10 cellular contexts compared by ENCODE assay signal in genomic region chr12:110563702-110564470, GRCh38. TPM values are rescaled to one million over a fixed set of nuclear protein-coding genes. Genes with fewer than 3 reads are reported as not detected.
DNase-seq lines count a peak whose midpoint lies in the region; ATAC-seq, FAIRE-seq and TF ChIP-seq lines count a peak whose summit lies in the region.
"Had no signal": no experiment of that assay in that cellular context is flagged by ENCODE, and none has a peak within 500 bp of the region (broad histone marks: within the 10 kb centered on the region; RNA-seq: fewer than 3 reads in every experiment).

No MANE protein-coding gene starts in this region.

- H3K4me2 ChIP-seq in endothelial cell of umbilical vein (ENCODE audit: insufficient read depth, low read length): no peak overlapping the region

- CTCF ChIA-PET in CD4-positive, alpha-beta T cell (lab: Charles Lee): interaction anchor here (0.7 to 0.9 kb wide), 2 partner anchors 11 to 990 kb away, joined by 3 to 5 read pairs; partner anchors contain the start of gene MVK
- CTCF ChIA-PET in endothelial cell of umbilical vein (lab: Charles Lee): no interaction called here

- H4K20me1 ChIP-seq in endothelial cell of umbilical vein (replicated peaks; ENCODE audit: control insufficient read depth, extremely low read depth, insufficient read depth, low read length): peaks cover 3% of the 10 kb centered on the region

- POLR2A ChIA-PET in CD4-positive, alpha-beta T cell (lab: Charles Lee): interaction anchor here (0.8 to 2.8 kb wide), 9 partner anchors 8 to 114 kb away, joined by 3 to 20 read pairs (median 6); partner anchors contain the start of genes ARPC3, FAM216A, GPN3 and RAD9B
- POLR2A ChIA-PET in endothelial cell of umbilical vein (lab: Charles Lee): no interaction called here

- no peak overlapping the region for H2AFZ ChIP-seq in endothelial cell of umbilical vein (ENCODE audit: low read depth, low read length)

- no peaks in the 10 kb centered on the region for H3K27me3 Mint-ChIP-seq in CD4-positive, alpha-beta T cell
- H3K27me3 Mint-ChIP-seq in natural killer cell treated with Interleukin-12 subunit alpha and Interleukin-12 subunit beta and Interleukin-15 and Interleukin-18, amount 100 ng/mL, for 72 hours: no peaks in the 10 kb centered on the region
- H3K27me3 Mint-ChIP-seq: progenitor cell of endocrine pancreas had no signal

- no peaks in the 10 kb centered on the region for H3K27me3 ChIP-seq in CD4-positive, alpha-beta T cell (ENCODE audit: control insufficient read depth, insufficient read depth, low read length)
- H3K27me3 ChIP-seq in endothelial cell of umbilical vein (ENCODE audit: control insufficient read depth in 2 of 2, insufficient read depth in 2 of 2, low read length in 2 of 2) (no peaks in the 10 kb centered on the region), H7 (ENCODE audit: control insufficient read depth, insufficient read depth, low read length) (no peaks in the 10 kb centered on the region)

- no peak for ATAC-seq in CD4-positive, alpha-beta T cell (ENCODE audit: poor library complexity)
- no peak for ATAC-seq in natural killer cell treated with Interleukin-12 subunit alpha and Interleukin-12 subunit beta and Interleukin-15 and Interleukin-18, amount 100 ng/mL, for 72 hours

- TF ChIP-seq POLR2A in endothelial cell of umbilical vein (IDR thresholded peaks at IDR 0.05; ENCODE audit: low read depth, low read length): no peak

- H3K27ac Mint-ChIP-seq in CD4-positive, alpha-beta T cell: peak overlapping the region; percentile 97
- H3K27ac Mint-ChIP-seq in natural killer cell treated with Interleukin-12 subunit alpha and Interleukin-12 subunit beta and Interleukin-15 and Interleukin-18, amount 100 ng/mL, for 72 hours: peak overlapping the region; percentile 89 to 97
- H3K27ac Mint-ChIP-seq: progenitor cell of endocrine pancreas had no signal

- peaks cover 69% of the 10 kb centered on the region for H3K4me1 Mint-ChIP-seq in CD4-positive, alpha-beta T cell (ENCODE audit: low read depth)
- H3K4me1 Mint-ChIP-seq in natural killer cell treated with Interleukin-12 subunit alpha and Interleukin-12 subunit beta and Interleukin-15 and Interleukin-18, amount 100 ng/mL, for 72 hours (ENCODE audit: low read depth in 2 of 2): peaks cover 46 to 48% of the 10 kb centered on the region in 2 donors

- no peaks in the 10 kb centered on the region for H3K4me1 ChIP-seq in endothelial cell of umbilical vein (ENCODE audit: control insufficient read depth, extremely low read depth, insufficient read depth, low read length)

- intact Hi-C loops in CD4-positive, alpha-beta T cell (cut with DNase I, micrococcal nuclease): loop anchor here in 1 of 2 experiments (2.0 kb wide), 1 partner anchor 19 kb away; the partner anchor contains the start of gene PPTC7
- intact Hi-C loops in endothelial cell of umbilical vein (cut with micrococcal nuclease): no loop called here

- dilution Hi-C loops in endothelial cell of umbilical vein (cut with MboI; ENCODE audit: extremely low pct_ligation_motif_present, low sequenced_read_pairs): no loop called here

- H3K79me2 ChIP-seq in endothelial cell of umbilical vein (ENCODE audit: control insufficient read depth, insufficient read depth, low read length): peaks cover 88% of the 10 kb centered on the region

- peak; percentile 77 for FAIRE-seq in endothelial cell of umbilical vein (lab: Jason Lieb, UNC)

- H3K9me1 ChIP-seq in endothelial cell of umbilical vein (replicated peaks; ENCODE audit: control insufficient read depth, extremely low read depth, insufficient read depth, low read length): no peaks in the 10 kb centered on the region

- no peak for DNase-seq in CD4-positive, alpha-beta T cell
- peak; percentile 28 for DNase-seq in OCI-M1 (lab: John Stamatoyannopoulos, UW)
- DNase-seq in endothelial cell of umbilical vein (ENCODE audit: low read depth, low spot score): peak; percentile 21
- no peak for DNase-seq in natural killer cell treated with Interleukin-12 subunit alpha and Interleukin-12 subunit beta and Interleukin-15 and Interleukin-18, amount 100 ng/mL, for 72 hours (ENCODE audit: low spot score)
- DNase-seq in H7: no peak
- no peak for DNase-seq in GM13977 (ENCODE audit: low spot score)
- DNase-seq in HUDEP-2 (lab: John Stamatoyannopoulos, UW; ENCODE audit: unreplicated experiment in 76 of 76): no peak
- DNase-seq in activated gamma-delta T cell treated with Interleukin-2 at 50 U/mL for 16 hours: no peak
- DNase-seq: NCI-H526 treated with DMSO at 0.1 percent for 48 hours had no signal

- H3K36me3 Mint-ChIP-seq in CD4-positive, alpha-beta T cell (ENCODE audit: low read depth): peaks cover 21% of the 10 kb centered on the region
- H3K36me3 Mint-ChIP-seq in natural killer cell treated with Interleukin-12 subunit alpha and Interleukin-12 subunit beta and Interleukin-15 and Interleukin-18, amount 100 ng/mL, for 72 hours: no peaks in the 10 kb centered on the region

- no TSS peak for BruUV-seq in endothelial cell of umbilical vein (replicated peaks; lab: Mats Ljungman, UMichigan)

- no peaks in the 10 kb centered on the region for H3K9me3 ChIP-seq in CD4-positive, alpha-beta T cell (ENCODE audit: control insufficient read depth, low read length)
- H3K9me3 ChIP-seq in endothelial cell of umbilical vein (replicated peaks; ENCODE audit: control insufficient read depth, insufficient read depth, low read length): no peaks in the 10 kb centered on the region

- in situ Hi-C loops in GM13977 (cut with MboI; ENCODE audit: low pct_unique_long_range_greater_than_20kb, low sequenced_read_pairs, unreplicated experiment): no loop called here

- no peak overlapping the region for H3K4me3 ChIP-seq in endothelial cell of umbilical vein (replicated peaks in 1 of 3; ENCODE audit: insufficient read depth in 1 of 3, low read depth in 1 of 3, low read length in 3 of 3)
- H3K4me3 ChIP-seq in H7 (ENCODE audit: insufficient read depth, low read depth, low read length): no peak overlapping the region

- H3K27ac ChIP-seq in CD4-positive, alpha-beta T cell (ENCODE audit: low read depth, low read length): peak overlapping the region; percentile 38
- H3K27ac ChIP-seq in endothelial cell of umbilical vein (ENCODE audit: insufficient read depth, low read depth, low read length): no peak overlapping the region

- no peak for TF ChIP-seq CTCF in CD4-positive, alpha-beta T cell (IDR thresholded peaks at IDR 0.05)
- TF ChIP-seq CTCF in endothelial cell of umbilical vein (IDR thresholded peaks at IDR 0.05; ENCODE audit: extremely low read depth in 1 of 2, insufficient read depth in 1 of 2, low read depth in 1 of 2, low read length in 2 of 2) (no peak), GM13977 (IDR thresholded peaks at IDR 0.05; ENCODE audit: extremely low read depth, insufficient read depth, missing control alignments) (no peak)

- H3K36me3 ChIP-seq in endothelial cell of umbilical vein (ENCODE audit: control insufficient read depth in 2 of 2, extremely low read depth in 1 of 2, insufficient read depth in 2 of 2, low read length in 2 of 2) (no peaks in the 10 kb centered on the region), H7 (replicated peaks; ENCODE audit: control insufficient read depth, insufficient read depth, low read length) (no peaks in the 10 kb centered on the region)

- H3K9ac ChIP-seq in endothelial cell of umbilical vein (replicated peaks; ENCODE audit: extremely low read depth, insufficient read depth, low read length): no peak overlapping the region

- H3K9me3 Mint-ChIP-seq in CD4-positive, alpha-beta T cell: no peaks in the 10 kb centered on the region
- H3K9me3 Mint-ChIP-seq in natural killer cell treated with Interleukin-12 subunit alpha and Interleukin-12 subunit beta and Interleukin-15 and Interleukin-18, amount 100 ng/mL, for 72 hours: no peaks in the 10 kb centered on the region

- H3K4me3 Mint-ChIP-seq in CD4-positive, alpha-beta T cell: peak overlapping the region; percentile 27
- H3K4me3 Mint-ChIP-seq in natural killer cell treated with Interleukin-12 subunit alpha and Interleukin-12 subunit beta and Interleukin-15 and Interleukin-18, amount 100 ng/mL, for 72 hours: no peak overlapping the region

TF ChIP-seq in endothelial cell of umbilical vein, 7 proteins besides CTCF, POLR2A, EP300 and RAD21 (continues in another document):
- no peak for TF ChIP-seq JUN (IDR thresholded peaks at IDR 0.05; ENCODE audit: borderline replicate concordance, insufficient read depth, insufficient read length, low read depth)
- no peak for TF ChIP-seq POLR2AphosphoS5 (IDR thresholded peaks at IDR 0.05; ENCODE audit: insufficient read depth, low read depth, low read length)
- no peak for TF ChIP-seq MYC (IDR thresholded peaks at IDR 0.05; ENCODE audit: low read depth, low read length)
- TF ChIP-seq FOS (IDR thresholded peaks at IDR 0.05; ENCODE audit: borderline replicate concordance, insufficient read depth, low read length): no peak

RNA-seq across cellular contexts. Expression of gene PPTC7, which starts 19.2 kb away (rescaled TPM):
- total RNA-seq in CD4-positive, alpha-beta T cell: 10 to 100 TPM; 53.8 to 54.8 TPM
- total RNA-seq in endothelial cell of umbilical vein: 15.2 and 17.0 TPM in 2 replicates
- 6.8 and 8.4 TPM in 2 replicates for polyA plus RNA-seq in endothelial cell of umbilical vein
- 7.6 and 7.7 TPM in 2 replicates for polyA plus RNA-seq in endothelial cell of umbilical vein (2011; cell fraction: cytosol; rRNA removed)
- polyA plus RNA-seq in endothelial cell of umbilical vein (2011; cell fraction: nucleus; rRNA removed): 10.7 and 14.5 TPM in 2 replicates
- polyA plus RNA-seq in endothelial cell of umbilical vein (2012): 16.2 and 20.9 TPM in 2 replicates
- 27.4 and 28.7 TPM in 2 replicates for polyA minus RNA-seq in endothelial cell of umbilical vein
- polyA minus RNA-seq in endothelial cell of umbilical vein (2011; cell fraction: cytosol; rRNA and poly(A)+ RNA removed): 16.2 TPM
- polyA minus RNA-seq in endothelial cell of umbilical vein (2011; cell fraction: nucleus; rRNA and poly(A)+ RNA removed): 9.0 and 15.4 TPM in 2 replicates
- total RNA-seq in natural killer cell treated with Interleukin-12 subunit alpha and Interleukin-12 subunit beta and Interleukin-15 and Interleukin-18, amount 100 ng/mL, for 72 hours: 10 to 100 TPM; 35.2 to 42.1 TPM
- 4.6 and 7.4 TPM in 2 replicates for total RNA-seq in H7 (2014; rRNA removed; shearing (Covaris generic))

RNA-seq across cellular contexts. Expression of gene TCTN1, which starts 50.0 kb away (rescaled TPM):
- total RNA-seq in CD4-positive, alpha-beta T cell: 1 to 10 TPM; 5.0 to 5.5 TPM
- 20.1 and 21.1 TPM in 2 replicates for total RNA-seq in endothelial cell of umbilical vein
- 23.3 and 31.4 TPM in 2 replicates for polyA plus RNA-seq in endothelial cell of umbilical vein
- polyA plus RNA-seq in endothelial cell of umbilical vein (2011; cell fraction: cytosol; rRNA removed): 14.4 and 16.1 TPM in 2 replicates
- 47.1 and 52.0 TPM in 2 replicates for polyA plus RNA-seq in endothelial cell of umbilical vein (2011; cell fraction: nucleus; rRNA removed)
- 18.2 and 19.8 TPM in 2 replicates for polyA plus RNA-seq in endothelial cell of umbilical vein (2012)
- polyA minus RNA-seq in endothelial cell of umbilical vein: 18.0 and 22.5 TPM in 2 replicates
- 8.7 TPM for polyA minus RNA-seq in endothelial cell of umbilical vein (2011; cell fraction: cytosol; rRNA and poly(A)+ RNA removed)
- 26.1 and 28.0 TPM in 2 replicates for polyA minus RNA-seq in endothelial cell of umbilical vein (2011; cell fraction: nucleus; rRNA and poly(A)+ RNA removed)
- total RNA-seq in natural killer cell treated with Interleukin-12 subunit alpha and Interleukin-12 subunit beta and Interleukin-15 and Interleukin-18, amount 100 ng/mL, for 72 hours: 1 to 10 TPM; 5.0 to 8.9 TPM
- total RNA-seq in H7 (2014; rRNA removed; shearing (Covaris generic)): 6.2 and 7.8 TPM in 2 replicates

Comparison
In these comparisons a context has a peak if more than half of its experiments do, and no peak if none do; other contexts are left out.
1. DNase-seq: peak in OCI-M1 (single experiment) and endothelial cell of umbilical vein (single experiment); none in CD4-positive, alpha-beta T cell (0 of 10), natural killer cell treated with Interleukin-12 subunit alpha and Interleukin-12 subunit beta and Interleukin-15 and Interleukin-18, amount 100 ng/mL, for 72 hours (single experiment), H7 (single experiment), GM13977 (single experiment), HUDEP-2 (0 of 76) and activated gamma-delta T cell treated with Interleukin-2 at 50 U/mL for 16 hours (single experiment).